Comparison of ENCODE assay signal across 9 cellular contexts in genomic region chr16:2686912-2687507, GRCh38. TPM values are rescaled to one million over a fixed set of nuclear protein-coding genes. Genes with fewer than 3 reads are reported as not detected.
DNase-seq lines count a peak whose midpoint lies in the region; ATAC-seq, FAIRE-seq and TF ChIP-seq lines count a peak whose summit lies in the region.
"Had no signal": no experiment of that assay in that cellular context is flagged by ENCODE, and none has a peak within 500 bp of the region (broad histone marks: within the 10 kb centered on the region; RNA-seq: fewer than 3 reads in every experiment).

No MANE protein-coding gene starts in this region.

- H3K4me1 Mint-ChIP-seq in stimulated activated naive B cell treated with anti-CD40 and anti-IgM and Interleukin-4, amounts not matched to agents 10 μg/mL and 1 μg/mL and 100 μg/mL, for 72 hours: peaks cover 22 to 40% of the 10 kb centered on the region in 2 donors

- intact Hi-C loops in GM12878 (cut with micrococcal nuclease; ENCODE audit: unreplicated experiment): loop anchor here (10.0 kb wide), 1 partner anchor 152 kb away; the partner anchor contains the start of genes CEMP1 and PDPK1

- peak overlapping the region; percentile 87 for H3K4me2 ChIP-seq in GM12878 (ENCODE audit: control insufficient read depth, insufficient read depth)

- 0 out of 4 replicates have a peak, but pooled peaks of 1 of the 2 experiments have one; percentile 2 for TF ChIP-seq EP300 in GM12878 (IDR thresholded peaks at IDR 0.05; ENCODE audit: borderline replicate concordance in 1 of 2, control insufficient read depth in 1 of 2, low read depth in 2 of 2, low read length in 2 of 2)

- no peaks in the 10 kb centered on the region for H3K9me3 Mint-ChIP-seq in stimulated activated naive B cell treated with anti-CD40 and anti-IgM and Interleukin-4, amounts not matched to agents 10 μg/mL and 1 μg/mL and 100 μg/mL, for 72 hours

- POLR2A ChIA-PET in GM12878 (lab: Charles Lee): no interaction called here

- TF ChIP-seq RAD21 in GM12878 (IDR thresholded peaks at IDR 0.05; ENCODE audit: insufficient read depth, low read depth, low read length): 0 out of 2 replicates have a peak, but pooled peaks have one; percentile 16

- peak overlapping the region; percentile 75 for H3K27ac ChIP-seq in GM12878 (ENCODE audit: control insufficient read depth, insufficient read depth)
- H3K27ac ChIP-seq in brain microvascular endothelial cell: no peak overlapping the region

- peak overlapping the region; percentile 80 to 81 for H3K4me3 Mint-ChIP-seq in stimulated activated naive B cell treated with anti-CD40 and anti-IgM and Interleukin-4, amounts not matched to agents 10 μg/mL and 1 μg/mL and 100 μg/mL, for 72 hours

- TF ChIP-seq POLR2A in GM12878 (IDR thresholded peaks at IDR 0.05; ENCODE audit: low read depth, low read length): no peak; the same call in 1 of the 2 replicates

- peak; percentile 75 for ATAC-seq in GM12878
- ATAC-seq in stimulated activated naive B cell treated with anti-CD40 and anti-IgM and Interleukin-4, amounts not matched to agents 10 μg/mL and 1 μg/mL and 100 μg/mL, for 72 hours (replicated peaks): peak; percentile 71 to 73
- ATAC-seq in GM18502 (IDR thresholded peaks at IDR 0.05; ENCODE audit: poor library complexity, unreplicated experiment): no peak
- no peak for ATAC-seq in GM19463 (IDR thresholded peaks at IDR 0.05; ENCODE audit: unreplicated experiment)

- peaks cover 53% of the 10 kb centered on the region for H3K79me2 ChIP-seq in GM12878 (ENCODE audit: control insufficient read depth, insufficient read depth, low read length)

- H2AFZ ChIP-seq in GM12878 (ENCODE audit: control insufficient read depth, low read depth, low read length): no peak overlapping the region

- H3K36me3 ChIP-seq in GM12878 (ENCODE audit: control insufficient read depth in 2 of 2, insufficient read depth in 2 of 2, low read length in 1 of 2): peaks cover 0 to 13% of the 10 kb centered on the region in 2 experiments; a peak in 2 of 4 replicates
- H3K36me3 ChIP-seq in brain microvascular endothelial cell (replicated peaks): peaks cover 9% of the 10 kb centered on the region

- H4K20me1 ChIP-seq in GM12878 (ENCODE audit: control insufficient read depth, insufficient read depth): peaks cover 7% of the 10 kb centered on the region; the same call in 1 of the 2 replicates

- CTCF ChIA-PET in GM12878 (lab: Yijun Ruan, JAX): no interaction called here

- no peaks in the 10 kb centered on the region for H3K27me3 ChIP-seq in GM12878 (replicated peaks in 1 of 2; ENCODE audit: control insufficient read depth in 2 of 2, insufficient read depth in 2 of 2, low read length in 1 of 2)
- no peaks in the 10 kb centered on the region for H3K27me3 ChIP-seq in brain microvascular endothelial cell (replicated peaks)

- no TSS peak for BruUV-seq in GM12878 (replicated peaks; lab: Mats Ljungman, UMichigan)

- no peaks in the 10 kb centered on the region for H3K9me3 ChIP-seq in GM12878 (replicated peaks; ENCODE audit: control insufficient read depth, insufficient read depth, low read length)

- TF ChIP-seq CTCF in GM12878 (IDR thresholded peaks at IDR 0.05 in 2 of 3, conservative IDR thresholded peaks at IDR 0.05 in 1 of 3; ENCODE audit: control insufficient read depth in 2 of 3, extremely low read depth in 1 of 3, insufficient read depth in 1 of 3, low read depth in 3 of 3, low read length in 3 of 3) (no peak), brain microvascular endothelial cell (IDR thresholded peaks at IDR 0.05; ENCODE audit: low read depth, low read length, missing control alignments) (no peak)

- H3K4me3 ChIP-seq in GM12878: peak overlapping the region; percentile 93
- no peak overlapping the region for H3K4me3 ChIP-seq in brain microvascular endothelial cell (ENCODE audit: low read depth, low read length)

- peak overlapping the region; percentile 42 for H3K9ac ChIP-seq in GM12878 (ENCODE audit: control insufficient read depth, insufficient read depth, low read length)

- peaks cover 9 to 15% of the 10 kb centered on the region in 2 donors for H3K36me3 Mint-ChIP-seq in stimulated activated naive B cell treated with anti-CD40 and anti-IgM and Interleukin-4, amounts not matched to agents 10 μg/mL and 1 μg/mL and 100 μg/mL, for 72 hours

- RAD21 ChIA-PET in GM12878 (lab: Charles Lee; ENCODE audit: unreplicated experiment): interaction anchor here (0.8 to 1.3 kb wide), 3 partner anchors 13 to 31 kb away, joined by 3 to 4 read pairs (median 4); no protein-coding TSS in a partner anchor

- SMC1A ChIA-PET in GM12878 (lab: Charles Lee; ENCODE audit: uncharacterized antibody, unreplicated experiment): interaction anchor here (1.3 kb wide), 1 partner anchor 32 kb away, joined by 3 read pairs; no protein-coding TSS in a partner anchor

- WGBS in GM12878 (ENCODE audit: insufficient coverage, insufficient replicate concordance, low lambda C conversion rate, missing lambda C conversion rate): under 1% methylated on average over 20 of the region's 20 CpGs

- peaks cover 6% of the 10 kb centered on the region for H3K4me1 ChIP-seq in GM12878 (ENCODE audit: control insufficient read depth, insufficient read depth, low read length)

- peak overlapping the region; percentile 99 for H3K27ac Mint-ChIP-seq in stimulated activated naive B cell treated with anti-CD40 and anti-IgM and Interleukin-4, amounts not matched to agents 10 μg/mL and 1 μg/mL and 100 μg/mL, for 72 hours

- no peak for FAIRE-seq in GM12878 (lab: Jason Lieb, UNC)

- H3K27me3 Mint-ChIP-seq in stimulated activated naive B cell treated with anti-CD40 and anti-IgM and Interleukin-4, amounts not matched to agents 10 μg/mL and 1 μg/mL and 100 μg/mL, for 72 hours: no peaks in the 10 kb centered on the region

- DNase-seq in stimulated activated CD4-positive, alpha-beta T cell treated with anti-CD3 and anti-CD28 coated beads, Interleukin-4, amount 100 ng/mL, for 24 hours: peak; percentile 20
- DNase-seq in stimulated activated CD4-positive, alpha-beta T cell treated with anti-CD3 and anti-CD28 coated beads, Interleukin-1b, Interleukin-23, amount 100 ng/mL, for 48 hours: no peak
- DNase-seq in KBM-7 (peak; percentile 86), GM12878 (ENCODE audit: low read depth, low spot score) (peak; percentile 34), brain microvascular endothelial cell (no peak)
- peak; percentile 78 for DNase-seq in stimulated activated naive B cell treated with anti-CD40 and anti-IgM and Interleukin-4, amounts not matched to agents 10 μg/mL and 1 μg/mL and 100 μg/mL, for 72 hours
- DNase-seq: DND-41 had no signal

- in situ Hi-C loops in KBM-7 (cut with MboI; ENCODE audit: low pct_unique_long_range_greater_than_20kb, low sequenced_read_pairs): no loop called here
- in situ Hi-C loops in GM12878 (cut with MboI): no loop called here
- in situ Hi-C loops in brain microvascular endothelial cell (cut with HindIII; ENCODE audit: low pct_ligation_motif_present, low sequenced_read_pairs): no loop called here

TF ChIP-seq in GM12878, 131 proteins besides CTCF, POLR2A, EP300 and RAD21 (continues in another document):
- no peak for TF ChIP-seq SMAD1 (IDR thresholded peaks at IDR 0.05; ENCODE audit: low read depth, partially characterized antibody)
- TF ChIP-seq FOS (IDR thresholded peaks at IDR 0.05; ENCODE audit: borderline replicate concordance, extremely low read depth, insufficient read length): no peak
- TF ChIP-seq NFXL1 (IDR thresholded peaks at IDR 0.05; ENCODE audit: borderline replicate concordance): no peak
- peak; percentile 46; the same call in 1 of the 2 replicates for TF ChIP-seq CBFB (IDR thresholded peaks at IDR 0.05; ENCODE audit: low read depth)
- no peak for TF ChIP-seq ZNF274 (IDR thresholded peaks at IDR 0.05; ENCODE audit: insufficient read depth, insufficient read length)
- peak; percentile 38; the same call in 1 of the 2 replicates for TF ChIP-seq CHD2 (IDR thresholded peaks at IDR 0.05; ENCODE audit: borderline replicate concordance, low read depth, low read length)
- peak; percentile 73; the same call in 1 of the 2 replicates for TF ChIP-seq MTA2 (IDR thresholded peaks at IDR 0.05; ENCODE audit: low read depth)

RNA-seq across cellular contexts. Expression of gene KCTD5, which starts 4.7 kb away (rescaled TPM):
- total RNA-seq in GM12878 (2013; cell fraction: nucleolus; rRNA removed): 17.9 and 27.0 TPM in 2 replicates
- total RNA-seq in GM12878 (2014; rRNA removed) (36.1 and 40.9 TPM in 2 replicates), GM12878 (2014; rRNA removed; fragmentation: Illumina TruSeq; extraction: Trizol) (24.1 and 24.2 TPM in 2 replicates), GM12878 (2021) (36.1 and 36.5 TPM in 2 replicates)
- 16.7 TPM for polyA plus RNA-seq in GM12878 (2011; ENCODE audit: low read depth)
- polyA plus RNA-seq in GM12878 (2011; rRNA removed) (42.4 and 50.2 TPM in 2 replicates), GM12878 (2014; fragmentation: Illumina TruSeq; extraction: Trizol) (18.1 and 24.7 TPM in 2 replicates), GM12878 (2014; fragmentation: Nextera tagmentation; extraction: Ambion mirVana) (1 to 10 TPM in 1 of 2 experiments, under 1 TPM in 1; 0.58 to 3.0 TPM), GM12878 (2014; rRNA removed) (56.4 and 57.9 TPM in 2 replicates), GM12878 (2016; fragmentation: Nextera tagmentation; extraction: Ambion mirVana) (10 to 100 TPM; 38.1 to 42.3 TPM)
- 62.7 and 95.3 TPM in 2 replicates for polyA plus RNA-seq in GM12878 (2011; cell fraction: cytosol; rRNA removed)
- 42.2 and 48.1 TPM in 2 replicates for polyA plus RNA-seq in GM12878 (2011; cell fraction: nucleus; rRNA removed)
- 23.3 and 35.2 TPM in 2 replicates for polyA plus RNA-seq in GM12878 (2012)
- 34.3 and 36.0 TPM in 2 replicates for polyA minus RNA-seq in GM12878 (2011; rRNA and poly(A)+ RNA removed)
- 13.5 and 17.0 TPM in 2 replicates for polyA minus RNA-seq in GM12878 (2011; cell fraction: cytosol; rRNA and poly(A)+ RNA removed)
- 39.0 and 51.4 TPM in 2 replicates for polyA minus RNA-seq in GM12878 (2011; cell fraction: nucleus; rRNA and poly(A)+ RNA removed)

RNA-seq across cellular contexts. Expression of gene PRSS27, which starts 33.0 kb away (rescaled TPM):
- total RNA-seq in GM12878 (2013; cell fraction: nucleolus; rRNA removed): 3.9 and 4.2 TPM in 2 replicates
- total RNA-seq in GM12878 (2014; rRNA removed) (0.71 and 1.4 TPM in 2 replicates), GM12878 (2014; rRNA removed; fragmentation: Illumina TruSeq; extraction: Trizol) (0.27 and 0.37 TPM in 2 replicates), GM12878 (2021) (0.97 and 1.8 TPM in 2 replicates)
- polyA plus RNA-seq in GM12878 (2011; ENCODE audit: low read depth): 0.58 TPM
- polyA plus RNA-seq in GM12878 (2011; rRNA removed) (0.49 and 0.65 TPM in 2 replicates), GM12878 (2014; fragmentation: Illumina TruSeq; extraction: Trizol) (0.18 TPM in 1 of 2 replicates, not detected in the other), GM12878 (2014; fragmentation: Nextera tagmentation; extraction: Ambion mirVana) (not detected), GM12878 (2014; rRNA removed) (0.86 and 1.8 TPM in 2 replicates), GM12878 (2016; fragmentation: Nextera tagmentation; extraction: Ambion mirVana) (under 1 TPM; 0.21 to 0.36 TPM)
- 1.5 and 2.6 TPM in 2 replicates for polyA plus RNA-seq in GM12878 (2011; cell fraction: cytosol; rRNA removed)
- polyA plus RNA-seq in GM12878 (2011; cell fraction: nucleus; rRNA removed): 4.2 and 4.3 TPM in 2 replicates
- polyA plus RNA-seq in GM12878 (2012): 0.90 and 1.6 TPM in 2 replicates
- 0.37 and 1.6 TPM in 2 replicates for polyA minus RNA-seq in GM12878 (2011; rRNA and poly(A)+ RNA removed)
- polyA minus RNA-seq in GM12878 (2011; cell fraction: cytosol; rRNA and poly(A)+ RNA removed): 0.83 and 1.5 TPM in 2 replicates
- polyA minus RNA-seq in GM12878 (2011; cell fraction: nucleus; rRNA and poly(A)+ RNA removed): 0.60 and 1.1 TPM in 2 replicates

Comparison
In these comparisons a context has a peak if more than half of its experiments do, and no peak if none do; other contexts are left out.
1. DNase-seq: peak in stimulated activated CD4-positive, alpha-beta T cell treated with anti-CD3 and anti-CD28 coated beads, Interleukin-4, amount 100 ng/mL, for 24 hours (single experiment), KBM-7 (single experiment), GM12878 (single experiment) and stimulated activated naive B cell treated with anti-CD40 and anti-IgM and Interleukin-4, amounts not matched to agents 10 μg/mL and 1 μg/mL and 100 μg/mL, for 72 hours (single experiment); none in stimulated activated CD4-positive, alpha-beta T cell treated with anti-CD3 and anti-CD28 coated beads, Interleukin-1b, Interleukin-23, amount 100 ng/mL, for 48 hours (single experiment) and brain microvascular endothelial cell (single experiment).
2. ATAC-seq: peak in GM12878 (single experiment) and stimulated activated naive B cell treated with anti-CD40 and anti-IgM and Interleukin-4, amounts not matched to agents 10 μg/mL and 1 μg/mL and 100 μg/mL, for 72 hours (2 of 2); none in GM18502 (single experiment) and GM19463 (single experiment).